Comparison of ENCODE assay signal across 23 cellular contexts in genomic region chr3:98982336-98982735, GRCh38.
A peak's percentile ranks its signal among the peaks of the same experiment; 100 is the strongest.
DNase-seq lines count a peak whose midpoint lies in the region; ATAC-seq, FAIRE-seq and TF ChIP-seq lines count a peak whose summit lies in the region.
"Had no signal": no experiment of that assay in that cellular context is flagged by ENCODE, and none has a peak within 500 bp of the region (broad histone marks: within the 10 kb centered on the region; RNA-seq: fewer than 3 reads in every experiment).

No MANE protein-coding gene starts in this region.

- H3K27me3 ChIP-seq in RWPE2 (ENCODE audit: insufficient read depth, poor library complexity, severe bottlenecking) (no peaks in the 10 kb centered on the region), foreskin keratinocyte (no peaks in the 10 kb centered on the region), upper lobe of right lung (no peaks in the 10 kb centered on the region)
- H3K27me3 ChIP-seq: ascending aorta, hepatocyte had no signal

- H3K9me3 ChIP-seq in RWPE2 (ENCODE audit: severe bottlenecking) (no peaks in the 10 kb centered on the region), upper lobe of right lung (no peaks in the 10 kb centered on the region)
- H3K9me3 ChIP-seq: ascending aorta had no signal

- TF ChIP-seq CTCF in RWPE2 (IDR thresholded peaks at IDR 0.05; ENCODE audit: poor library complexity, severe bottlenecking) (no peak), foreskin keratinocyte (conservative IDR thresholded peaks at IDR 0.05) (no peak), osteocyte (IDR thresholded peaks at IDR 0.05) (no peak), upper lobe of right lung (IDR thresholded peaks at IDR 0.05) (no peak)

- intact Hi-C loops in upper lobe of right lung (cut with DNase I) = no loop called here

- peaks cover 2% of the 10 kb centered on the region for H3K27me3 Mint-ChIP-seq in activated CD4-positive, alpha-beta memory T cell treated with anti-CD3 and anti-CD28 coated beads, Interleukin-2, amount 10 ng/mL, durations not matched to agents 7 days and 5 days
- no peaks in the 10 kb centered on the region for H3K27me3 Mint-ChIP-seq in osteocyte (ENCODE audit: unreplicated experiment)

- no peak overlapping the region for H3K27ac Mint-ChIP-seq in activated CD4-positive, alpha-beta memory T cell treated with anti-CD3 and anti-CD28 coated beads, Interleukin-2, amount 10 ng/mL, durations not matched to agents 7 days and 5 days
- H3K27ac Mint-ChIP-seq in osteocyte (ENCODE audit: unreplicated experiment) = no peak overlapping the region
- H3K27ac Mint-ChIP-seq: CD8-positive, alpha-beta memory T cell; mesothelial cell of epicardium; nephron progenitor cell; stimulated activated effector memory CD8-positive, alpha-beta T cell treated with anti-CD3 and anti-CD28 coated beads, Interleukin-12 subunit alpha, Interleukin-12 subunit beta, amount 100 ng/mL, for 72 hours had no signal

- peak overlapping the region; percentile 16 for H3K4me3 ChIP-seq in RWPE2 (ENCODE audit: severe bottlenecking)
- H3K4me3 ChIP-seq in upper lobe of right lung = no peak overlapping the region
- H3K4me3 ChIP-seq: ascending aorta, hepatocyte had no signal

- ATAC-seq in RWPE2 (ENCODE audit: low read depth) (peak; percentile 38; the same call in 1 of the 3 replicates), foreskin keratinocyte (no peak), upper lobe of right lung (no peak)
- ATAC-seq: Right ventricle myocardium inferior; stimulated activated effector memory CD8-positive, alpha-beta T cell treated with anti-CD3 and anti-CD28 coated beads, Interleukin-12 subunit alpha, Interleukin-12 subunit beta, amount 100 ng/mL, for 72 hours had no signal

- TF ChIP-seq POLR2A in GM12892 (IDR thresholded peaks at IDR 0.05; ENCODE audit: low read depth, low read length) = no peak

- peak; percentile 21 for FAIRE-seq in GM12892 (lab: Jason Lieb, UNC)
- FAIRE-seq: endometrium, HTR-8/SVneo had no signal

- H3K36me3 ChIP-seq in RWPE2 (ENCODE audit: low read depth) = 0 out of 2 replicates have a peak, but pooled peaks cover 3% of the 10 kb centered on the region
- H3K36me3 ChIP-seq in upper lobe of right lung = no peaks in the 10 kb centered on the region
- H3K36me3 ChIP-seq: ascending aorta, WERI-Rb-1 had no signal

- H3K4me1 Mint-ChIP-seq in activated CD4-positive, alpha-beta memory T cell treated with anti-CD3 and anti-CD28 coated beads, Interleukin-2, amount 10 ng/mL, durations not matched to agents 7 days and 5 days = peaks cover 11% of the 10 kb centered on the region
- peaks cover 58% of the 10 kb centered on the region for H3K4me1 Mint-ChIP-seq in osteocyte (ENCODE audit: unreplicated experiment)
- H3K4me1 Mint-ChIP-seq: CD8-positive, alpha-beta memory T cell; stimulated activated effector memory CD8-positive, alpha-beta T cell treated with anti-CD3 and anti-CD28 coated beads, Interleukin-12 subunit alpha, Interleukin-12 subunit beta, amount 100 ng/mL, for 72 hours had no signal

- H3K9me3 Mint-ChIP-seq in activated CD4-positive, alpha-beta memory T cell treated with anti-CD3 and anti-CD28 coated beads, Interleukin-2, amount 10 ng/mL, durations not matched to agents 7 days and 5 days = no peaks in the 10 kb centered on the region
- H3K9me3 Mint-ChIP-seq in osteocyte (ENCODE audit: unreplicated experiment) = no peaks in the 10 kb centered on the region
- H3K9me3 Mint-ChIP-seq: CD8-positive, alpha-beta memory T cell; mesothelial cell of epicardium; nephron progenitor cell; stimulated activated effector memory CD8-positive, alpha-beta T cell treated with anti-CD3 and anti-CD28 coated beads, Interleukin-12 subunit alpha, Interleukin-12 subunit beta, amount 100 ng/mL, for 72 hours had no signal

- no peak for DNase-seq in GM12892 (ENCODE audit: insufficient read length)
- DNase-seq in RWPE2 (ENCODE audit: low spot score) = no peak
- no peak for DNase-seq in foreskin keratinocyte
- DNase-seq in renal cortical epithelial cell (ENCODE audit: low read depth) = peak; percentile 60
- no peak for DNase-seq in activated CD4-positive, alpha-beta memory T cell treated with anti-CD3 and anti-CD28 coated beads, Interleukin-2, amount 10 ng/mL, durations not matched to agents 7 days and 5 days
- no peak for DNase-seq in NOMO-1 treated with DMSO at 0.1 percent for 48 hours (lab: John Stamatoyannopoulos, UW; ENCODE audit: unreplicated experiment)
- DNase-seq in osteocyte (ENCODE audit: extremely low spot score, unreplicated experiment) = no peak
- DNase-seq in upper lobe of right lung = no peak
- DNase-seq: activated naive CD4-positive, alpha-beta T cell treated with Interleukin-2 at 50 U/mL for 16 hours; CD8-positive, alpha-beta memory T cell; Karpas-422; kidney glomerular epithelial cell; NCI-H1105; NCI-H2081; nephron progenitor cell; WERI-Rb-1 had no signal

- no peak overlapping the region for H3K4me3 Mint-ChIP-seq in activated CD4-positive, alpha-beta memory T cell treated with anti-CD3 and anti-CD28 coated beads, Interleukin-2, amount 10 ng/mL, durations not matched to agents 7 days and 5 days
- H3K4me3 Mint-ChIP-seq in osteocyte (ENCODE audit: unreplicated experiment) = no peak overlapping the region
- H3K4me3 Mint-ChIP-seq: CD8-positive, alpha-beta memory T cell; mesothelial cell of epicardium; nephron progenitor cell; stimulated activated effector memory CD8-positive, alpha-beta T cell treated with anti-CD3 and anti-CD28 coated beads, Interleukin-12 subunit alpha, Interleukin-12 subunit beta, amount 100 ng/mL, for 72 hours had no signal

- no peaks in the 10 kb centered on the region for H3K36me3 Mint-ChIP-seq in activated CD4-positive, alpha-beta memory T cell treated with anti-CD3 and anti-CD28 coated beads, Interleukin-2, amount 10 ng/mL, durations not matched to agents 7 days and 5 days (ENCODE audit: low read depth)
- H3K36me3 Mint-ChIP-seq in osteocyte (ENCODE audit: unreplicated experiment) = no peaks in the 10 kb centered on the region
- H3K36me3 Mint-ChIP-seq: CD8-positive, alpha-beta memory T cell; mesothelial cell of epicardium; stimulated activated effector memory CD8-positive, alpha-beta T cell treated with anti-CD3 and anti-CD28 coated beads, Interleukin-12 subunit alpha, Interleukin-12 subunit beta, amount 100 ng/mL, for 72 hours had no signal

- H3K27ac ChIP-seq in RWPE2 (ENCODE audit: poor library complexity, severe bottlenecking) (peak overlapping the region; percentile 99), foreskin keratinocyte (peak overlapping the region; percentile 30), upper lobe of right lung (no peak overlapping the region)
- H3K27ac ChIP-seq: ascending aorta, hepatocyte, WERI-Rb-1 had no signal

- CTCF ChIA-PET in activated CD4-positive, alpha-beta memory T cell treated with anti-CD3 and anti-CD28 coated beads, Interleukin-2, amount 10 ng/mL, durations not matched to agents 7 days and 5 days (lab: Charles Lee) = no interaction called here

- H3K4me1 ChIP-seq in RWPE2 (ENCODE audit: insufficient read depth, poor library complexity, severe bottlenecking) (peaks cover 74% of the 10 kb centered on the region), foreskin keratinocyte (peaks cover 41% of the 10 kb centered on the region), upper lobe of right lung (peaks cover 6% of the 10 kb centered on the region)
- H3K4me1 ChIP-seq: ascending aorta had no signal

- POLR2A ChIA-PET in activated CD4-positive, alpha-beta memory T cell treated with anti-CD3 and anti-CD28 coated beads, Interleukin-2, amount 10 ng/mL, durations not matched to agents 7 days and 5 days (lab: Charles Lee) = no interaction called here
